ENCODE assay signal across 1 cellular context in the genomic region with DNA sequence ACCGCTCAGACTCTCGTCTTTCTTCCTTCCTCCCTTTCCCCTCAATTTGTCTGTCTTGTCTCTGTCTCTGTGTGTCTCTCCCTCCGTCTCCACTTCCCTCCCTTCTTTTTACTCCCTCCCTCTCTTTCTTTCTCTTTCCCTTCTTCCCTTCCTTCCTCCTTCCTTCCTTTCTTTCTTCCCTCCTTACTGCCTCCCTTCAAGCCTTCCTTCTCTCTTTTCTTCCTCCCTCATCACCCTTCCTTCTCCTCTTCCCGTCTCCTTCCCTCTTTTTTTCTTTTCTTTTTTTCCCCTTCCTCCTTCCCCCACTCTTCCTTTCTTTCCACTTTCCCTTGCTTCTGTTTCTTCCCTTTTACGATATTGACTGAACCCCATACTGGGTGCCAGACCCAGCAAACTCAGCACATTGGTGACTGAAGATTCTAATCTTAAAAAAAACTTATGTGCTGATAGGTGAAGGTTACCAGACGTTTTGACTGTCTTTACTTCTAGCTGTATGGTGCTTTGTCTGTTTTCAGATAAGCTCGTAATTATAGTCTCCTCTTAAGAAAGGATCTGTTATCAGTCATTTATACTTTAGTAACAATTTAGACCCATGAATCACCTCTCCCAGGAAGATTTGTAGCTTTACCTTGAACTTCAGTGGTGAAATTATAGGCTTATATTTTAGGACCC.
TF ChIP-seq lines count a peak whose summit lies in the region.

No MANE protein-coding gene starts in this region.

TF ChIP-seq in neural cell, 6 proteins besides CTCF, POLR2A, EP300 and RAD21 (continued from another document):
- TF ChIP-seq, protein P1, sequence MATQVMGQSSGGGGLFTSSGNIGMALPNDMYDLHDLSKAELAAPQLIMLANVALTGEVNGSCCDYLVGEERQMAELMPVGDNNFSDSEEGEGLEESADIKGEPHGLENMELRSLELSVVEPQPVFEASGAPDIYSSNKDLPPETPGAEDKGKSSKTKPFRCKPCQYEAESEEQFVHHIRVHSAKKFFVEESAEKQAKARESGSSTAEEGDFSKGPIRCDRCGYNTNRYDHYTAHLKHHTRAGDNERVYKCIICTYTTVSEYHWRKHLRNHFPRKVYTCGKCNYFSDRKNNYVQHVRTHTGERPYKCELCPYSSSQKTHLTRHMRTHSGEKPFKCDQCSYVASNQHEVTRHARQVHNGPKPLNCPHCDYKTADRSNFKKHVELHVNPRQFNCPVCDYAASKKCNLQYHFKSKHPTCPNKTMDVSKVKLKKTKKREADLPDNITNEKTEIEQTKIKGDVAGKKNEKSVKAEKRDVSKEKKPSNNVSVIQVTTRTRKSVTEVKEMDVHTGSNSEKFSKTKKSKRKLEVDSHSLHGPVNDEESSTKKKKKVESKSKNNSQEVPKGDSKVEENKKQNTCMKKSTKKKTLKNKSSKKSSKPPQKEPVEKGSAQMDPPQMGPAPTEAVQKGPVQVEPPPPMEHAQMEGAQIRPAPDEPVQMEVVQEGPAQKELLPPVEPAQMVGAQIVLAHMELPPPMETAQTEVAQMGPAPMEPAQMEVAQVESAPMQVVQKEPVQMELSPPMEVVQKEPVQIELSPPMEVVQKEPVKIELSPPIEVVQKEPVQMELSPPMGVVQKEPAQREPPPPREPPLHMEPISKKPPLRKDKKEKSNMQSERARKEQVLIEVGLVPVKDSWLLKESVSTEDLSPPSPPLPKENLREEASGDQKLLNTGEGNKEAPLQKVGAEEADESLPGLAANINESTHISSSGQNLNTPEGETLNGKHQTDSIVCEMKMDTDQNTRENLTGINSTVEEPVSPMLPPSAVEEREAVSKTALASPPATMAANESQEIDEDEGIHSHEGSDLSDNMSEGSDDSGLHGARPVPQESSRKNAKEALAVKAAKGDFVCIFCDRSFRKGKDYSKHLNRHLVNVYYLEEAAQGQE (IDR thresholded peaks at IDR 0.05; ENCODE audit: borderline replicate concordance) = no peak
- TF ChIP-seq POLR2AphosphoS5 (IDR thresholded peaks at IDR 0.05) (no peak), TAF1 (IDR thresholded peaks at IDR 0.05; ENCODE audit: low read depth) (no peak)
